5 cellular contexts compared by ENCODE assay signal in genomic region chr10:79528261-79528660, GRCh38. TPM values are rescaled to one million over a fixed set of nuclear protein-coding genes. Genes with fewer than 3 reads are reported as not detected.
"Had no signal": no experiment of that assay in that cellular context is flagged by ENCODE, and none has a peak within 500 bp of the region (broad histone marks: within the 10 kb centered on the region; RNA-seq: fewer than 3 reads in every experiment).

No MANE protein-coding gene starts in this region.

RNA-seq across cellular contexts. Expression of gene SFTPA2, which starts 31.9 kb away (rescaled TPM):
- total RNA-seq: M059J, PC-9, RPMI7951, SJCRH30, SK-MEL-5 had no signal
